In the genomic region with DNA sequence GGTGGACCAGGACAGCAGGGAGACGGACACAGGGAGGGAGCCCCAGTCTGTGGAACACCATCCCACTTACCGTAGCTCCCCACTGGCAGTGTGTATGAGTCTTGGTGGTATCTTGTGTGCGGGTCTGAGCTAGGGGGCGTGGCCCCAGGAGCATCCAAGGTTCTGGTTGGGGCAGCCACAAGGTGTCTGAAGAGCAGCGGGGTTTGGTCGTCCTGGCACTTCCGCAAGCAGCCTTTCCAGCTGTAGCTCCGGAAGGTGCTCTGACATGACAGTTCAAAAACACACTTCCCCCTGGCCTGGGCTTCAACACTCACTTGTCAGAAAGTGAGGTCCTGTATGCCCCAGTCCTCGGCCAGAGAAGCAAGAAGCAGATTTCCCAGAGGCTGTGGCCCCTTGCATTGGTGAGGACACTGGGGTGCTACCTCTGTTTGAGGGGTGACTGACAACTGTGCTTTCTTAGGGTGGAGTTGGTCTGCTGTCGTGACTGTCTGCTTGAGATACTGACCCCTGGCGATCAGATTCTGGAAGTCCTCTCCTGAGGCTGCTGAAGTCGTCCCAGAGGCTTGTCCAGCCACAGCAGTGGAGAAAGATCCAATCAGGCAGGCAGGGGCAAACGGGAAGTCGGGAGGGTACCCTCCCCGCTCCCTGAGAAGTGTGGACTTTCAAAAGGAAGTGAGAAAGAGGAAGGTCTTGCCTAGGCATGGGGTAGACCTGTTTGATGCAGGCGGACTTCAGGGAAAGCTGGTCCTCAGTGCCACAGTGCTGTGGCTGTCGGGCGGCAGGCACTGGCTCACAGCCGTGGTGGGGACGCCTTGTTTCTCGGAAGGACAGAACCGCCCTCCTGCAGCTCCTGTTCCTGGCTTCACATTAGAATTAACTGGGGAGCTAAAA, we compare ENCODE assay signal across 8 cellular contexts. TPM values are rescaled to one million over a fixed set of nuclear protein-coding genes. Genes with fewer than 3 reads are reported as not detected.
A peak's percentile ranks its signal among the peaks of the same experiment; 100 is the strongest.
DNase-seq lines count a peak whose midpoint lies in the region; ATAC-seq and TF ChIP-seq lines count a peak whose summit lies in the region.

No MANE protein-coding gene starts in this region.

- H3K36me3 ChIP-seq in H7 (replicated peaks; ENCODE audit: control insufficient read depth, insufficient read depth, low read length) (no peaks in the 10 kb centered on the region), MM.1S (replicated peaks; ENCODE audit: insufficient read depth, low read length) (no peaks in the 10 kb centered on the region), gastroesophageal sphincter (peaks cover 0 to 14% of the 10 kb centered on the region in 2 donors), neutrophil (no peaks in the 10 kb centered on the region)

- H3K4me3 Mint-ChIP-seq in activated T-helper 1 cell treated with anti-CD3 and anti-CD28 coated beads, Interleukin-12 subunit alpha, Interleukin-12 subunit beta, Interleukin-2, Interleukin-4 antibody, amounts not matched to agents 30 ng/mL and 10 ng/mL and 1 ng/mL, durations not matched to agents 14 hours and 24 hours and 36 hours: peak overlapping the region; percentile 48

- no peaks in the 10 kb centered on the region for H3K9me2 ChIP-seq in MM.1S (replicated peaks; ENCODE audit: insufficient read depth, low read length)

- no peaks in the 10 kb centered on the region for H4K20me1 ChIP-seq in MM.1S (ENCODE audit: insufficient read depth, low read length)

- no peak for TF ChIP-seq POLR2A in gastroesophageal sphincter (IDR thresholded peaks at IDR 0.05)

- H2AFZ ChIP-seq in MM.1S (ENCODE audit: low read length): peak overlapping the region; percentile 66

- intact Hi-C loops in activated T-helper 1 cell treated with anti-CD3 and anti-CD28 coated beads, Interleukin-12 subunit alpha, Interleukin-12 subunit beta, Interleukin-2, Interleukin-4 antibody, amounts not matched to agents 30 ng/mL and 10 ng/mL and 1 ng/mL, durations not matched to agents 14 hours and 24 hours and 36 hours (cut with micrococcal nuclease): loop anchor here (1.0 to 2.0 kb wide), 3 partner anchors 10 to 63 kb away; partner anchors contain the start of gene RBM17

- peak overlapping the region; percentile 29; the same call in 1 of the 2 replicates for H3K27ac ChIP-seq in MM.1S (ENCODE audit: low read length)
- peak overlapping the region in 3 of 4 donors; percentile 29 to 60 (median 45) for H3K27ac ChIP-seq in gastroesophageal sphincter
- H3K27ac ChIP-seq in neutrophil: peak overlapping the region; percentile 99

- peaks cover 9% of the 10 kb centered on the region; the same call in 1 of the 2 replicates for H3K79me2 ChIP-seq in MM.1S (ENCODE audit: low read length)

- H3K27ac Mint-ChIP-seq in activated T-helper 1 cell treated with anti-CD3 and anti-CD28 coated beads, Interleukin-12 subunit alpha, Interleukin-12 subunit beta, Interleukin-2, Interleukin-4 antibody, amounts not matched to agents 30 ng/mL and 10 ng/mL and 1 ng/mL, durations not matched to agents 14 hours and 24 hours and 36 hours: peak overlapping the region; percentile 51

- no peaks in the 10 kb centered on the region for H3K27me3 Mint-ChIP-seq in activated T-helper 1 cell treated with anti-CD3 and anti-CD28 coated beads, Interleukin-12 subunit alpha, Interleukin-12 subunit beta, Interleukin-2, Interleukin-4 antibody, amounts not matched to agents 30 ng/mL and 10 ng/mL and 1 ng/mL, durations not matched to agents 14 hours and 24 hours and 36 hours (ENCODE audit: insufficient read depth)

- no peak overlapping the region for H3K4me3 ChIP-seq in H7 (ENCODE audit: insufficient read depth, low read depth, low read length)
- peak overlapping the region; percentile 28 for H3K4me3 ChIP-seq in MM.1S (ENCODE audit: low read length)
- H3K4me3 ChIP-seq in gastroesophageal sphincter: no peak overlapping the region
- peak overlapping the region; percentile 56 to 60 for H3K4me3 ChIP-seq in neutrophil (ENCODE audit: low read depth in 1 of 2, low read length in 1 of 2)

- H3K9ac ChIP-seq in MM.1S (ENCODE audit: low read length): peak overlapping the region; percentile 12; the same call in 1 of the 2 replicates

- DNase-seq in SHP77 treated with DMSO at 0.1 percent for 48 hours (lab: John Stamatoyannopoulos, UW) (peak; percentile 4), SHP77 (lab: John Stamatoyannopoulos, UW) (no peak), H7 (peak; percentile 85), MM.1S (peak; percentile 76), NCI-H187 treated with DMSO at 0.1 percent for 48 hours (lab: John Stamatoyannopoulos, UW) (no peak)
- peak; percentile 50 for DNase-seq in activated T-helper 1 cell treated with anti-CD3 and anti-CD28 coated beads, Interleukin-12 subunit alpha, Interleukin-12 subunit beta, Interleukin-2, Interleukin-4 antibody, amounts not matched to agents 30 ng/mL and 10 ng/mL and 1 ng/mL, durations not matched to agents 14 hours and 24 hours and 36 hours (ENCODE audit: low spot score)

- TF ChIP-seq EP300 in gastroesophageal sphincter (IDR thresholded peaks at IDR 0.05): no peak

- peaks cover 34% of the 10 kb centered on the region for H3K36me3 Mint-ChIP-seq in activated T-helper 1 cell treated with anti-CD3 and anti-CD28 coated beads, Interleukin-12 subunit alpha, Interleukin-12 subunit beta, Interleukin-2, Interleukin-4 antibody, amounts not matched to agents 30 ng/mL and 10 ng/mL and 1 ng/mL, durations not matched to agents 14 hours and 24 hours and 36 hours (ENCODE audit: low read depth)

- peak; percentile 80 for TF ChIP-seq CTCF in MM.1S (IDR thresholded peaks at IDR 0.05; ENCODE audit: low read length)
- TF ChIP-seq CTCF in gastroesophageal sphincter (IDR thresholded peaks at IDR 0.05): peak in 3 of 4 experiments; percentile 54 to 68 (median 58)
- TF ChIP-seq CTCF in neutrophil (IDR thresholded peaks at IDR 0.05): peak; percentile 59

- H3K9me3 Mint-ChIP-seq in activated T-helper 1 cell treated with anti-CD3 and anti-CD28 coated beads, Interleukin-12 subunit alpha, Interleukin-12 subunit beta, Interleukin-2, Interleukin-4 antibody, amounts not matched to agents 30 ng/mL and 10 ng/mL and 1 ng/mL, durations not matched to agents 14 hours and 24 hours and 36 hours: no peaks in the 10 kb centered on the region

- peaks cover 63% of the 10 kb centered on the region for H3K4me1 Mint-ChIP-seq in activated T-helper 1 cell treated with anti-CD3 and anti-CD28 coated beads, Interleukin-12 subunit alpha, Interleukin-12 subunit beta, Interleukin-2, Interleukin-4 antibody, amounts not matched to agents 30 ng/mL and 10 ng/mL and 1 ng/mL, durations not matched to agents 14 hours and 24 hours and 36 hours (ENCODE audit: low read depth)

- H3F3A ChIP-seq in MM.1S (ENCODE audit: insufficient read depth, low read length): no peaks in the 10 kb centered on the region

- ATAC-seq in gastroesophageal sphincter: peak; percentile 75

- 46% methylated on average over 5 of the region's 22 CpGs; no CpG with 5 or more reads in 1 of the 2 donors for WGBS in gastroesophageal sphincter (ENCODE audit: low coverage in 1 of 2), 2 donors

- H3K9me3 ChIP-seq in MM.1S (replicated peaks; ENCODE audit: insufficient read depth, low read length) (no peaks in the 10 kb centered on the region), gastroesophageal sphincter (no peaks in the 10 kb centered on the region), neutrophil (no peaks in the 10 kb centered on the region)

- peak overlapping the region; percentile 55 for H3K4me2 ChIP-seq in MM.1S (ENCODE audit: low read depth, low read length)

- H3K27me3 ChIP-seq in H7 (ENCODE audit: control insufficient read depth, insufficient read depth, low read length): no peaks in the 10 kb centered on the region
- no peaks in the 10 kb centered on the region for H3K27me3 ChIP-seq in MM.1S (replicated peaks; ENCODE audit: insufficient read depth, low read length)
- no peaks in the 10 kb centered on the region for H3K27me3 ChIP-seq in gastroesophageal sphincter
- H3K27me3 ChIP-seq in neutrophil: no peaks in the 10 kb centered on the region

- peaks cover 5% of the 10 kb centered on the region for H3K4me1 ChIP-seq in MM.1S (ENCODE audit: low read length)
- peaks cover 0 to 43% (median 11%) of the 10 kb centered on the region in 3 donors for H3K4me1 ChIP-seq in gastroesophageal sphincter
- H3K4me1 ChIP-seq in neutrophil (ENCODE audit: control insufficient read depth in 1 of 2, insufficient read depth in 1 of 2, low read depth in 1 of 2, low read length in 1 of 2): peaks cover 84 to 86% of the 10 kb centered on the region in 2 experiments

RNA-seq across cellular contexts. Expression of gene PFKFB3, which starts 51.4 kb away (rescaled TPM):
- 14.6 and 20.1 TPM in 2 replicates for total RNA-seq in H7 (2014; rRNA removed; shearing (Covaris generic))
- 90.3 and 93.8 TPM in 2 replicates for total RNA-seq in activated T-helper 1 cell treated with anti-CD3 and anti-CD28 coated beads, Interleukin-12 subunit alpha, Interleukin-12 subunit beta, Interleukin-2, Interleukin-4 antibody, amounts not matched to agents 30 ng/mL and 10 ng/mL and 1 ng/mL, durations not matched to agents 14 hours and 24 hours and 36 hours
- total RNA-seq in gastroesophageal sphincter: 10 to 100 TPM; 29.6 to 78.3 (median 38.4) TPM

Comparison
In these comparisons a context has a peak if more than half of its experiments do, and no peak if none do; other contexts are left out.
1. DNase-seq: peak in SHP77 treated with DMSO at 0.1 percent for 48 hours (single experiment), H7 (single experiment), MM.1S (single experiment) and activated T-helper 1 cell treated with anti-CD3 and anti-CD28 coated beads, Interleukin-12 subunit alpha, Interleukin-12 subunit beta, Interleukin-2, Interleukin-4 antibody, amounts not matched to agents 30 ng/mL and 10 ng/mL and 1 ng/mL, durations not matched to agents 14 hours and 24 hours and 36 hours (single experiment); none in SHP77 (0 of 2) and NCI-H187 treated with DMSO at 0.1 percent for 48 hours (single experiment).
2. H3K4me3 ChIP-seq: peak in MM.1S (single experiment) and neutrophil (2 of 2); none in H7 (single experiment) and gastroesophageal sphincter (0 of 2).
3. H3K27ac ChIP-seq: peak in every context shown above with its lines; median percentile 99 in neutrophil; 45 in gastroesophageal sphincter; 29 in MM.1S.
4. Peak in every context shown above with its lines, with median percentiles within 50 percentile points of each other: CTCF ChIP-seq.